In the genomic region with DNA sequence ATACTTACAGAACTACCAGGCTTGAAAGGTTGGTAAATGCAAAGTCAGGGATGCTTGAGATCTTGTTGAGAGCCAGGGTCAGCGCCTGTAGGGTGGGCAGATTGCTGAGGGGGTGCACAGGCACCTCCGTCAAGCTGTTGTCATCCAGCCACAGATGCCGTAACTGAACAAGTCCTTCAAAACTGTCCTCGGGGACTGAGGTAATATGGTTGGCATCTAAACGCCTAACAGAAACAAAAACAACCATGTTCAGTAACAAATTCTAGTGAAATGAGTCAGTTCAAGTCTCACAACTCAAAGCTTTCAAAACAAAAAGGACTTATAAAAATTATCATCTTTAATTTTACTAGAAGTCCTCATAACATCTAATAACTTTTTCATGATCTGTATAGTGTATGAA, we compare ENCODE assay signal across 12 cellular contexts. TPM values are rescaled to one million over a fixed set of nuclear protein-coding genes. Genes with fewer than 3 reads are reported as not detected.
A peak's percentile ranks its signal among the peaks of the same experiment; 100 is the strongest.
DNase-seq lines count a peak whose midpoint lies in the region; TF ChIP-seq lines count a peak whose summit lies in the region.
"Had no signal": no experiment of that assay in that cellular context is flagged by ENCODE, and none has a peak within 500 bp of the region (broad histone marks: within the 10 kb centered on the region; RNA-seq: fewer than 3 reads in every experiment).

No MANE protein-coding gene starts in this region.

- no peaks in the 10 kb centered on the region for H3K27me3 Mint-ChIP-seq in activated naive CD8-positive, alpha-beta T cell treated with anti-CD3 and anti-CD28 coated beads for 36 hours

- no peak overlapping the region for H3K27ac Mint-ChIP-seq in activated naive CD8-positive, alpha-beta T cell treated with anti-CD3 and anti-CD28 coated beads for 36 hours

- no peaks in the 10 kb centered on the region for H3K79me2 ChIP-seq in trophoblast cell (ENCODE audit: control insufficient read depth, insufficient read depth, low read length, poor library complexity)

- no CpG with 5 or more reads among the region's 5 CpGs for WGBS in trophoblast cell (ENCODE audit: extremely low coverage, insufficient coverage, insufficient read length)

- H3K4me1 Mint-ChIP-seq in activated naive CD8-positive, alpha-beta T cell treated with anti-CD3 and anti-CD28 coated beads for 36 hours = peaks cover 4% of the 10 kb centered on the region

- H2AK5ac ChIP-seq in trophoblast cell (ENCODE audit: low read length) = no peak overlapping the region

- H3K36me3 Mint-ChIP-seq in activated naive CD8-positive, alpha-beta T cell treated with anti-CD3 and anti-CD28 coated beads for 36 hours = no peaks in the 10 kb centered on the region

- no peak overlapping the region for H4K12ac ChIP-seq in trophoblast cell (ENCODE audit: low read depth, low read length)

- H3K14ac ChIP-seq in trophoblast cell (ENCODE audit: low read length) = no peak overlapping the region

- peak; percentile 59 for DNase-seq in DMS 273 treated with DMSO at 0.1 percent for 48 hours (lab: John Stamatoyannopoulos, UW)
- DNase-seq in NCI-H524 treated with DMSO at 0.1 percent for 48 hours (lab: John Stamatoyannopoulos, UW) = peak; percentile 77
- peak; percentile 85 for DNase-seq in fibroblast of mammary gland (ENCODE audit: low read depth)
- peak in 1 of 2 donors; percentile 73 for DNase-seq in trophoblast cell
- no peak for DNase-seq in activated CD4-positive, CD25-positive, alpha-beta regulatory T cell treated with anti-CD3 and anti-CD28 coated beads, Interleukin-2, amount 50 U/mL, for 72 hours
- DNase-seq in stimulated activated CD4-positive, alpha-beta T cell treated with anti-CD3 and anti-CD28 coated beads, Interleukin-1b, Interleukin-23, amount 100 ng/mL, for 48 hours = no peak
- no peak for DNase-seq in foreskin melanocyte
- DNase-seq in activated naive CD8-positive, alpha-beta T cell treated with anti-CD3 and anti-CD28 coated beads for 36 hours = no peak
- DNase-seq: activated T-cell treated with anti-CD3 and anti-CD28 coated beads, Interleukin-2, amount 50 U/mL, for 4 hours; DMS53; NCI-H1436 had no signal

- H3K23ac ChIP-seq in trophoblast cell (ENCODE audit: low read length) = no peak overlapping the region

- no peak overlapping the region for H3K4me3 Mint-ChIP-seq in activated naive CD8-positive, alpha-beta T cell treated with anti-CD3 and anti-CD28 coated beads for 36 hours
- H3K4me3 Mint-ChIP-seq: activated T-cell treated with anti-CD3 and anti-CD28 coated beads, Interleukin-2, amount 50 U/mL, for 4 hours had no signal

- no peak overlapping the region for H2BK120ac ChIP-seq in trophoblast cell (ENCODE audit: insufficient read depth, low read length, poor library complexity)

- H3K27me3 ChIP-seq in trophoblast cell (ENCODE audit: insufficient read depth, low read length) = no peaks in the 10 kb centered on the region
- H3K27me3 ChIP-seq: thyroid gland had no signal

- no peak overlapping the region for H2BK12ac ChIP-seq in trophoblast cell (ENCODE audit: low read length)

- no peak overlapping the region for H3K4ac ChIP-seq in trophoblast cell (ENCODE audit: low read depth, low read length)

- peak overlapping the region; percentile 9 for H4K8ac ChIP-seq in trophoblast cell (ENCODE audit: low read depth, low read length)

- H3K4me3 ChIP-seq in fibroblast of mammary gland (ENCODE audit: control insufficient read depth, low read depth, low read length) (no peak overlapping the region), trophoblast cell (ENCODE audit: low read depth, low read length) (no peak overlapping the region)
- H3K4me3 ChIP-seq: thyroid gland had no signal

- no peak overlapping the region for H2BK5ac ChIP-seq in trophoblast cell (ENCODE audit: low read depth, low read length, poor library complexity)

- peaks cover 3 to 4% of the 10 kb centered on the region in 2 experiments for H3K36me3 ChIP-seq in trophoblast cell (ENCODE audit: control insufficient read depth in 1 of 2, insufficient read depth in 2 of 2, low read length in 2 of 2)
- H3K36me3 ChIP-seq: thyroid gland had no signal

- H2AFZ ChIP-seq in trophoblast cell (ENCODE audit: insufficient read depth, low read length, poor library complexity) = no peak overlapping the region

- H3K27ac ChIP-seq in trophoblast cell (ENCODE audit: low read depth, low read length) = no peak overlapping the region
- H3K27ac ChIP-seq: thyroid gland had no signal

- H3K9me3 ChIP-seq in trophoblast cell (ENCODE audit: insufficient read depth, low read depth, low read length) = no peaks in the 10 kb centered on the region
- H3K9me3 ChIP-seq: thyroid gland had no signal

- no peak overlapping the region for H3K9ac ChIP-seq in trophoblast cell (ENCODE audit: low read length)

- H3K4me2 ChIP-seq in trophoblast cell (ENCODE audit: low read length) = no peak overlapping the region

- H3K9me3 Mint-ChIP-seq in activated naive CD8-positive, alpha-beta T cell treated with anti-CD3 and anti-CD28 coated beads for 36 hours = no peaks in the 10 kb centered on the region
- H3K9me3 Mint-ChIP-seq: activated T-cell treated with anti-CD3 and anti-CD28 coated beads, Interleukin-2, amount 50 U/mL, for 4 hours had no signal

- H3K4me1 ChIP-seq in trophoblast cell (ENCODE audit: control insufficient read depth in 1 of 2, insufficient read depth in 2 of 2, low read length in 2 of 2) = peaks cover 2 to 7% of the 10 kb centered on the region in 2 experiments

- H4K91ac ChIP-seq in trophoblast cell (ENCODE audit: low read depth, low read length) = no peak overlapping the region

- TF ChIP-seq CTCF in fibroblast of mammary gland (conservative IDR thresholded peaks at IDR 0.05; ENCODE audit: control insufficient read depth, insufficient read depth, low read depth, low read length) = no peak

- no peaks in the 10 kb centered on the region for H3K79me1 ChIP-seq in trophoblast cell (ENCODE audit: low read length)

- H3K18ac ChIP-seq in trophoblast cell (ENCODE audit: low read length) = no peak overlapping the region

RNA-seq across cellular contexts. Expression of a gene that starts 22.2 kb away (rescaled TPM):
- polyA plus RNA-seq in trophoblast cell (2013) = 23.5 and 25.3 TPM in 2 replicates
- 10 to 100 TPM; 27.9 to 35.1 TPM for total RNA-seq in activated naive CD8-positive, alpha-beta T cell treated with anti-CD3 and anti-CD28 coated beads for 36 hours

Comparison
In these comparisons a context has a peak if more than half of its experiments do, and no peak if none do; other contexts are left out.
1. DNase-seq: peak in DMS 273 treated with DMSO at 0.1 percent for 48 hours (single experiment), NCI-H524 treated with DMSO at 0.1 percent for 48 hours (single experiment) and fibroblast of mammary gland (single experiment); none in activated CD4-positive, CD25-positive, alpha-beta regulatory T cell treated with anti-CD3 and anti-CD28 coated beads, Interleukin-2, amount 50 U/mL, for 72 hours (single experiment), stimulated activated CD4-positive, alpha-beta T cell treated with anti-CD3 and anti-CD28 coated beads, Interleukin-1b, Interleukin-23, amount 100 ng/mL, for 48 hours (single experiment), foreskin melanocyte (single experiment) and activated naive CD8-positive, alpha-beta T cell treated with anti-CD3 and anti-CD28 coated beads for 36 hours (single experiment).